1 cellular context compared by ENCODE assay signal in the genomic region with DNA sequence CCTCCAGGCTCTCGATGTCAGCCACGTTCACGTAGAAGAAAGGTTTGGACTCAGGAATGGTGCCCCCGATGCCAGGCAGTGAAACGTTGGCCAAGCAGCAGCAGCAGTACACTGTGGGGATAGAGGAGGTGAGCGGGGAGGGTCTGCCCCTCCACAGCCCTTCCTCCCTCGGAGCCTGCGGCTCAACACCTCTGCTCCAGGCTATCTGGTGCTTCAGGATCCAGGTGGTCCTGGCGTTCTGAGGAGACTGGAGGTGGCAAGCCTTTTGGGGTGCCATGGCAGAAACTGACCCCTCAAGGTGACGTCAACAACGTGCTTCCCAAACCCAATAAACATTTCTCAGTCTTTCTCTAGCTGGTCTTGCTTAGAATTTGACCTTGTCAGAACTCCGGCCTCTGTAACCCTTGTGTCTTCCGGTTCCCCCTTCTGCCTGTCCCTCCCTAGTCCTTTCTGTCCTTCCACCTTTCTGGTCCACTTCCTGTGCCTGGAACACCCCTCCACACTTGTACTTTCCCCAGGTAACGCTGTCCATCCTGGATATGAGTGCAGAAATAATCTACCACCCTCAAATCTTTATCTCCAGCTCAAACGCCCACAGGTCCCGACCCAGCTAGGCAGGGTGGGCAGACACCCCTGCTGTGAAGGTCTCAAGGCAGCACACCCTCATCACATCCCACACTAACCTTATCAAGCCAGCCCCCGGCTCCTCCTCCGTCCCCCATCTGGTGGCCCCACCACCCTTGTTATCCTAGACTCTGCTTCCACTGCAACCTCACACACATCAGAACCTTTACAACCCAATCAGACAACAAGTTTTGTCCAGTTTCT.
TF ChIP-seq lines count a peak whose summit lies in the region.

No MANE protein-coding gene starts in this region.

TF ChIP-seq in K562, 482 proteins besides CTCF, POLR2A, EP300 and RAD21 (continues in another document):
- TF ChIP-seq ELK3 (CRISPR knock-in tag; IDR thresholded peaks at IDR 0.05) = no peak
- TF ChIP-seq ZNF324 (CRISPR knock-in tag; IDR thresholded peaks at IDR 0.05) = no peak
- no peak for TF ChIP-seq NFIC (IDR thresholded peaks at IDR 0.05)
- TF ChIP-seq CHD1 (IDR thresholded peaks at IDR 0.05; ENCODE audit: low read length) = no peak
- TF ChIP-seq CBFA2T2 (conservative IDR thresholded peaks at IDR 0.05) = peak; percentile 27; the same call in 1 of the 2 replicates
- no peak for TF ChIP-seq CHD2 (IDR thresholded peaks at IDR 0.05; ENCODE audit: low read depth, low read length)
- no peak for TF ChIP-seq ETV1 (tag; conservative IDR thresholded peaks at IDR 0.05; ENCODE audit: low read depth)
- TF ChIP-seq, protein P1, sequence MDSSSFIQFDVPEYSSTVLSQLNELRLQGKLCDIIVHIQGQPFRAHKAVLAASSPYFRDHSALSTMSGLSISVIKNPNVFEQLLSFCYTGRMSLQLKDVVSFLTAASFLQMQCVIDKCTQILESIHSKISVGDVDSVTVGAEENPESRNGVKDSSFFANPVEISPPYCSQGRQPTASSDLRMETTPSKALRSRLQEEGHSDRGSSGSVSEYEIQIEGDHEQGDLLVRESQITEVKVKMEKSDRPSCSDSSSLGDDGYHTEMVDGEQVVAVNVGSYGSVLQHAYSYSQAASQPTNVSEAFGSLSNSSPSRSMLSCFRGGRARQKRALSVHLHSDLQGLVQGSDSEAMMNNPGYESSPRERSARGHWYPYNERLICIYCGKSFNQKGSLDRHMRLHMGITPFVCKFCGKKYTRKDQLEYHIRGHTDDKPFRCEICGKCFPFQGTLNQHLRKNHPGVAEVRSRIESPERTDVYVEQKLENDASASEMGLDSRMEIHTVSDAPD (CRISPR knock-in tag; IDR thresholded peaks at IDR 0.05) = no peak
- no peak for TF ChIP-seq ZNF785 (CRISPR knock-in tag; IDR thresholded peaks at IDR 0.05)
- no peak for TF ChIP-seq SLC30A9 (CRISPR knock-in tag; IDR thresholded peaks at IDR 0.05)
- TF ChIP-seq ZSCAN32 (CRISPR knock-in tag; IDR thresholded peaks at IDR 0.05) = no peak
- TF ChIP-seq CREB1 (IDR thresholded peaks at IDR 0.05) = no peak
- no peak for TF ChIP-seq CREB1 (CRISPR knock-in tag; IDR thresholded peaks at IDR 0.05)
- TF ChIP-seq ZNF134 (CRISPR knock-in tag; conservative IDR thresholded peaks at IDR 0.05) = no peak
- peak; percentile 57 for TF ChIP-seq CBFA2T3 (IDR thresholded peaks at IDR 0.05)
- no peak for TF ChIP-seq SMAD3 (CRISPR knock-in tag; conservative IDR thresholded peaks at IDR 0.05)
- TF ChIP-seq RFX7 (CRISPR knock-in tag; IDR thresholded peaks at IDR 0.05) = no peak
- no peak for TF ChIP-seq SNIP1 (IDR thresholded peaks at IDR 0.05; ENCODE audit: low read depth)
- TF ChIP-seq TSHZ1 (CRISPR knock-in tag; IDR thresholded peaks at IDR 0.05) = no peak
- TF ChIP-seq, protein P2, sequence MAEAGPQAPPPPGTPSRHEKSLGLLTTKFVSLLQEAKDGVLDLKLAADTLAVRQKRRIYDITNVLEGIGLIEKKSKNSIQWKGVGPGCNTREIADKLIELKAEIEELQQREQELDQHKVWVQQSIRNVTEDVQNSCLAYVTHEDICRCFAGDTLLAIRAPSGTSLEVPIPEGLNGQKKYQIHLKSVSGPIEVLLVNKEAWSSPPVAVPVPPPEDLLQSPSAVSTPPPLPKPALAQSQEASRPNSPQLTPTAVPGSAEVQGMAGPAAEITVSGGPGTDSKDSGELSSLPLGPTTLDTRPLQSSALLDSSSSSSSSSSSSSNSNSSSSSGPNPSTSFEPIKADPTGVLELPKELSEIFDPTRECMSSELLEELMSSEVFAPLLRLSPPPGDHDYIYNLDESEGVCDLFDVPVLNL (CRISPR knock-in tag; IDR thresholded peaks at IDR 0.05; ENCODE audit: low read depth) = no peak
- no peak for TF ChIP-seq L3MBTL2 (IDR thresholded peaks at IDR 0.05)
- TF ChIP-seq GABPA (tag; conservative IDR thresholded peaks at IDR 0.05; ENCODE audit: low read depth) = peak; percentile 46; the same call in 1 of the 2 replicates
- no peak for TF ChIP-seq PHF8 (IDR thresholded peaks at IDR 0.05; ENCODE audit: borderline replicate concordance, low read length)
- TF ChIP-seq, protein P3, sequence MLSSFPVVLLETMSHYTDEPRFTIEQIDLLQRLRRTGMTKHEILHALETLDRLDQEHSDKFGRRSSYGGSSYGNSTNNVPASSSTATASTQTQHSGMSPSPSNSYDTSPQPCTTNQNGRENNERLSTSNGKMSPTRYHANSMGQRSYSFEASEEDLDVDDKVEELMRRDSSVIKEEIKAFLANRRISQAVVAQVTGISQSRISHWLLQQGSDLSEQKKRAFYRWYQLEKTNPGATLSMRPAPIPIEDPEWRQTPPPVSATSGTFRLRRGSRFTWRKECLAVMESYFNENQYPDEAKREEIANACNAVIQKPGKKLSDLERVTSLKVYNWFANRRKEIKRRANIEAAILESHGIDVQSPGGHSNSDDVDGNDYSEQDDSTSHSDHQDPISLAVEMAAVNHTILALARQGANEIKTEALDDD (IDR thresholded peaks at IDR 0.05) = no peak
- no peak for TF ChIP-seq USF2 (CRISPR knock-in tag; IDR thresholded peaks at IDR 0.05)
- TF ChIP-seq NR0B1 (IDR thresholded peaks at IDR 0.05; ENCODE audit: partially characterized antibody) = no peak
- TF ChIP-seq SAP30 (IDR thresholded peaks at IDR 0.05; ENCODE audit: borderline replicate concordance, insufficient read depth, low read depth, low read length, poor library complexity, severe bottlenecking) = no peak
- 0 out of 2 replicates have a peak, but pooled peaks have one; percentile 16 for TF ChIP-seq ESRRA (IDR thresholded peaks at IDR 0.05; ENCODE audit: borderline replicate concordance, low read depth)
- TF ChIP-seq MED1 (CRISPR knock-in tag; IDR thresholded peaks at IDR 0.05; ENCODE audit: borderline replicate concordance) = no peak
- no peak for TF ChIP-seq TBP (optimal IDR thresholded peaks at IDR 0.05; ENCODE audit: low read depth, low read length)
- no peak for TF ChIP-seq HMG20B (CRISPR knock-in tag; IDR thresholded peaks at IDR 0.05)
- TF ChIP-seq ZNF445 (CRISPR knock-in tag; IDR thresholded peaks at IDR 0.05; ENCODE audit: low read depth) = no peak
- no peak for TF ChIP-seq HDAC8 (tag; IDR thresholded peaks at IDR 0.05)
- peak; percentile 65 for TF ChIP-seq ZBTB40 (IDR thresholded peaks at IDR 0.05)
- no peak for TF ChIP-seq ZBTB40 (CRISPR knock-in tag; IDR thresholded peaks at IDR 0.05)
- TF ChIP-seq IRF2 (CRISPR knock-in tag; IDR thresholded peaks at IDR 0.05) = no peak
- no peak for TF ChIP-seq TAF9B (IDR thresholded peaks at IDR 0.05; ENCODE audit: partially characterized antibody)
- TF ChIP-seq SMAD2 (IDR thresholded peaks at IDR 0.05; ENCODE audit: low read depth, low read length) = no peak
